ENCODE assay signal across 10 cellular contexts in genomic region chr18:58578835-58579560, GRCh38. TPM values are rescaled to one million over a fixed set of nuclear protein-coding genes. Genes with fewer than 3 reads are reported as not detected.
A peak's percentile ranks its signal among the peaks of the same experiment; 100 is the strongest.
DNase-seq lines count a peak whose midpoint lies in the region; TF ChIP-seq lines count a peak whose summit lies in the region.
"Had no signal": no experiment of that assay in that cellular context is flagged by ENCODE, and none has a peak within 500 bp of the region (broad histone marks: within the 10 kb centered on the region; RNA-seq: fewer than 3 reads in every experiment).

No MANE protein-coding gene starts in this region.

- TF ChIP-seq CTCF in cardiac fibroblast (IDR thresholded peaks at IDR 0.05; ENCODE audit: low read depth, low read length): no peak

- peak overlapping the region; percentile 74 for H3K9ac ChIP-seq in mesenchymal stem cell (ENCODE audit: low read length)

- H3K23ac ChIP-seq in mesenchymal stem cell (ENCODE audit: low read length in 2 of 2): no peak overlapping the region

- peaks cover 4% of the 10 kb centered on the region for H3K4me1 ChIP-seq in mesenchymal stem cell (ENCODE audit: control insufficient read depth, insufficient read depth, low read depth, low read length)

- peak overlapping the region; percentile 55 for H3K4me2 ChIP-seq in mesenchymal stem cell (ENCODE audit: low read length, poor library complexity, severe bottlenecking)

- H3K27ac ChIP-seq in mesenchymal stem cell (ENCODE audit: low read length, poor library complexity, severe bottlenecking): peak overlapping the region; percentile 96

- H3K27me3 ChIP-seq in mesenchymal stem cell (ENCODE audit: control insufficient read depth in 1 of 2, insufficient read depth in 1 of 2, low read length in 2 of 2): no peaks in the 10 kb centered on the region

- H4K91ac ChIP-seq in mesenchymal stem cell (ENCODE audit: low read length): peak overlapping the region; percentile 0

- peak; percentile 32 for DNase-seq in AG08396 (ENCODE audit: low spot score)
- peak; percentile 85 for DNase-seq in HT1080 (ENCODE audit: low read depth)
- DNase-seq in cardiac fibroblast (ENCODE audit: low read depth in 2 of 2): peak; percentile 73 to 87
- DNase-seq in mesenchymal stem cell: peak; percentile 94
- no peak for DNase-seq in NCI-H187 (lab: John Stamatoyannopoulos, UW)
- DNase-seq in cortex of kidney (lab: John Stamatoyannopoulos, UW): no peak
- no peak for DNase-seq in NCI-H526 (lab: John Stamatoyannopoulos, UW)
- DNase-seq in epidermal melanocyte (ENCODE audit: insufficient read length, low spot score): no peak
- DNase-seq: SIG-M5; stimulated activated CD4-positive, alpha-beta T cell treated with anti-CD3 and anti-CD28 coated beads, Interleukin-2, amount 100 ng/mL, for 48 hours had no signal

- peak overlapping the region; percentile 9 to 51 for H3K4me3 ChIP-seq in cardiac fibroblast (replicated peaks in 1 of 2; ENCODE audit: low read depth in 2 of 2, low read length in 2 of 2)
- H3K4me3 ChIP-seq in mesenchymal stem cell (ENCODE audit: insufficient read depth in 1 of 2, low read depth in 1 of 2, low read length in 2 of 2): peak overlapping the region; percentile 54 to 66

- peaks cover 0 to 12% of the 10 kb centered on the region in 2 experiments for H3K36me3 ChIP-seq in mesenchymal stem cell (ENCODE audit: control insufficient read depth in 1 of 2, insufficient read depth in 2 of 2, low read depth in 1 of 2, low read length in 2 of 2)

- H2AFZ ChIP-seq in mesenchymal stem cell (ENCODE audit: low read depth, low read length): no peak overlapping the region

- H2AK5ac ChIP-seq in mesenchymal stem cell (ENCODE audit: low read length, severe bottlenecking): peak overlapping the region; percentile 69

- WGBS in mesenchymal stem cell: 33% methylated on average over 8 of the region's 8 CpGs

- peak overlapping the region; percentile 51 to 68 for H2BK12ac ChIP-seq in mesenchymal stem cell (ENCODE audit: low read length in 2 of 2)

- H3K18ac ChIP-seq in mesenchymal stem cell (ENCODE audit: low read depth in 1 of 2, low read length in 2 of 2): peak overlapping the region; percentile 46 to 54

- H3K79me1 ChIP-seq in mesenchymal stem cell (replicated peaks; ENCODE audit: low read length, poor library complexity, severe bottlenecking): no peaks in the 10 kb centered on the region

- H2BK120ac ChIP-seq in mesenchymal stem cell (ENCODE audit: low read depth, low read length): no peak overlapping the region

- H2BK15ac ChIP-seq in mesenchymal stem cell (ENCODE audit: low read depth, poor library complexity, severe bottlenecking): peak overlapping the region; percentile 35

- peak overlapping the region; percentile 81 for H2BK5ac ChIP-seq in mesenchymal stem cell (ENCODE audit: low read depth, low read length, poor library complexity, severe bottlenecking)

- peak overlapping the region in 1 of 2 experiments; percentile 35 for H3K4ac ChIP-seq in mesenchymal stem cell (ENCODE audit: low read depth in 1 of 2, low read length in 2 of 2)

- H4K8ac ChIP-seq in mesenchymal stem cell (ENCODE audit: low read length): peak overlapping the region; percentile 38

- no peak overlapping the region for H3K14ac ChIP-seq in mesenchymal stem cell (ENCODE audit: low read length in 2 of 2)

- H3K9me3 ChIP-seq in mesenchymal stem cell (ENCODE audit: control insufficient read depth, low read length): no peaks in the 10 kb centered on the region

RNA-seq across cellular contexts. Expression of gene ALPK2, which starts 49.9 kb away (rescaled TPM):
- 7.7 and 8.9 TPM in 2 replicates for total RNA-seq in HT1080 (2014; rRNA removed; shearing (Covaris generic))
- polyA plus RNA-seq in HT1080 (2015; cell fraction: cytosol; rRNA removed): 3.7 and 4.9 TPM in 2 replicates
- 21.5 and 24.0 TPM in 2 replicates for polyA plus RNA-seq in HT1080 (2015; cell fraction: nucleus; rRNA removed)
- polyA plus RNA-seq in mesenchymal stem cell (2013, experiment 1 of 2): 7.2 TPM
- 7.0 TPM for polyA plus RNA-seq in mesenchymal stem cell (2013, experiment 2 of 2)

Comparison
In these comparisons a context has a peak if more than half of its experiments do, and no peak if none do; other contexts are left out.
1. DNase-seq: peak in AG08396 (single experiment), HT1080 (single experiment), cardiac fibroblast (2 of 2) and mesenchymal stem cell (single experiment); none in NCI-H187 (0 of 2), cortex of kidney (single experiment), NCI-H526 (0 of 2) and epidermal melanocyte (single experiment).